7 cellular contexts compared by ENCODE assay signal in the genomic region with DNA sequence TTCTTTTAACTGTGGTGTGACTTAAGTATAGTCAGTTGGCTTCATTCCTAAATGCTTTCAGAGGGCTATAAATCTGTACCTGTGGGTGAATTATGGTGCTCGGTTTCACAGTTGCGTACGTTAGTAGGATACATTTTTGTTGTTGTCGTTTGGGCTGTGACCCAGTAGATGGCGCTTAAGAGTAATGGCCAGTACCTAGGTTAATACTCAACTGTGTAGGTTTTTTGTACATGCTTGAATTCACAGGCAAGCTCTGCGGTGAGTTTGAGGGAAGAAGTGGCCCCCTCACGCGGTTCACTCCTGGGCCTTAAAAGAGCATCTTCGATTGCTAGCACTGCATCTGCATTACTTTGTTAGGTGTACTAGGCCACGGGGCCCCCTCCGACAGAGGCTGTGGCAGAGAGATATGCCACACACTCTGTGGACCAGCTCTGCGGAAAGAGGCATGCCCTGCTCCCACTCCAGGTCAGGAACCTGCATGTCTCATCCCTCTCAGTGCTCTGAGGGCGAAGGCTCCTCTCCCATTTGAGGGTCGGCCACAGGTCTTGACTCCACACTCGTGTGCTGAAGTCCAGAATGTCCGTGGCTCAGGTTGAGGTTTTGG.
DNase-seq lines count a peak whose midpoint lies in the region; ATAC-seq and TF ChIP-seq lines count a peak whose summit lies in the region.
"Not testable (repeated sequence)": the region's sequence is repeated elsewhere in the genome, so short reads cannot be mapped to it uniquely, and the experiment has no call there.

No MANE protein-coding gene starts in this region.

- H3K4me1 ChIP-seq in DND-41 (ENCODE audit: insufficient read depth, low read length); GM23338 (ENCODE audit: insufficient read depth); RWPE2 (ENCODE audit: insufficient read depth, poor library complexity, severe bottlenecking): not testable (repeated sequence)

- not testable (repeated sequence) for H3K9me3 Mint-ChIP-seq in GM23338

- not testable (repeated sequence) for H3K4me3 ChIP-seq in DND-41 (ENCODE audit: low read depth in 1 of 2, low read length in 2 of 2); GM23338; RWPE2 (ENCODE audit: severe bottlenecking)

- H3F3A ChIP-seq in GM23338 (replicated peaks; ENCODE audit: low read depth), result not testable (repeated sequence)

- not testable (repeated sequence) for DNase-seq in DND-41; GM23338 (ENCODE audit: low spot score); RWPE2 (ENCODE audit: low spot score); left lobe of liver (ENCODE audit: low spot score)

- not testable (repeated sequence) for H3K4me2 ChIP-seq in DND-41 (ENCODE audit: insufficient read depth, low read length); GM23338

- H3K27me3 ChIP-seq in DND-41 (ENCODE audit: insufficient read depth, low read length, poor library complexity); GM23338 (ENCODE audit: insufficient read depth); RWPE2 (ENCODE audit: insufficient read depth, poor library complexity, severe bottlenecking): not testable (repeated sequence)

- not testable (repeated sequence) for H3K9ac ChIP-seq in DND-41 (ENCODE audit: low read depth, low read length)

- H3K4me3 Mint-ChIP-seq in GM23338, result not testable (repeated sequence)

- H3K27me3 Mint-ChIP-seq in GM23338 (ENCODE audit: insufficient read depth, low read depth, poor library complexity), result not testable (repeated sequence)

- H3K36me3 Mint-ChIP-seq in GM23338 (ENCODE audit: low read depth), result not testable (repeated sequence)

- H3K27ac Mint-ChIP-seq in GM23338, result not testable (repeated sequence)

- H3K79me2 ChIP-seq in DND-41 (ENCODE audit: insufficient read depth, low read length); GM23338 (replicated peaks; ENCODE audit: insufficient read depth): not testable (repeated sequence)

- H3K36me3 ChIP-seq in DND-41 (ENCODE audit: insufficient read depth, low read length); GM23338 (ENCODE audit: insufficient read depth); RWPE2 (ENCODE audit: low read depth): not testable (repeated sequence)

- ATAC-seq in DND-41 (ENCODE audit: insufficient read depth, low read depth) (peak; percentile 52; the same call in 2 of the 3 replicates), GM19452 (IDR thresholded peaks at IDR 0.05; ENCODE audit: unreplicated experiment) (peak; percentile 58), GM23338 (peak; percentile 66), HG02759 (IDR thresholded peaks at IDR 0.05; ENCODE audit: unreplicated experiment) (peak; percentile 79), HG03175 (IDR thresholded peaks at IDR 0.05; ENCODE audit: unreplicated experiment) (peak; percentile 58), RWPE2 (ENCODE audit: low read depth) (peak; percentile 58; the same call in 2 of the 3 replicates), left lobe of liver (peak; percentile 89)

- not testable (repeated sequence) for H3K9me3 ChIP-seq in DND-41 (ENCODE audit: insufficient read depth, low read length, severe bottlenecking); RWPE2 (ENCODE audit: severe bottlenecking)

- H4K20me1 ChIP-seq in DND-41 (ENCODE audit: insufficient read depth, low read length); GM23338 (replicated peaks; ENCODE audit: insufficient read depth): not testable (repeated sequence)

- H3K27ac ChIP-seq in DND-41 (ENCODE audit: low read length); GM23338 (ENCODE audit: low read depth); RWPE2 (ENCODE audit: poor library complexity, severe bottlenecking): not testable (repeated sequence)

- H2AFZ ChIP-seq in DND-41 (ENCODE audit: low read depth, low read length); GM23338: not testable (repeated sequence)

- not testable (repeated sequence) for H3K9me2 ChIP-seq in GM23338 (ENCODE audit: insufficient read depth)

- not testable (repeated sequence) for TF ChIP-seq CTCF in DND-41 (IDR thresholded peaks at IDR 0.05; ENCODE audit: borderline replicate concordance, extremely low read depth, low read length, poor library complexity, severe bottlenecking); GM23338 (conservative IDR thresholded peaks at IDR 0.05; ENCODE audit: low read depth in 2 of 2); RWPE2 (IDR thresholded peaks at IDR 0.05; ENCODE audit: poor library complexity, severe bottlenecking)

- not testable (repeated sequence) for H3K4me1 Mint-ChIP-seq in GM23338
